ENCODE assay signal across 34 cellular contexts in genomic region chr5:110167384-110167783, GRCh38.
DNase-seq lines count a peak whose midpoint lies in the region; ATAC-seq, FAIRE-seq and TF ChIP-seq lines count a peak whose summit lies in the region.
"Had no signal": no experiment of that assay in that cellular context is flagged by ENCODE, and none has a peak within 500 bp of the region (broad histone marks: within the 10 kb centered on the region; RNA-seq: fewer than 3 reads in every experiment).

No MANE protein-coding gene starts in this region.

- no peak overlapping the region for H3K56ac ChIP-seq in IMR-90 (ENCODE audit: extremely low read depth, insufficient read depth, low read length)

- H3K4me3 ChIP-seq in HepG2 (replicated peaks in 1 of 3; ENCODE audit: insufficient read depth in 1 of 3, low read depth in 2 of 3, low read length in 3 of 3) (no peak overlapping the region), right lobe of liver (no peak overlapping the region), A549 (no peak overlapping the region), IMR-90 (ENCODE audit: insufficient read depth, low read depth, low read length) (no peak overlapping the region), K562 (no peak overlapping the region)
- H3K4me3 ChIP-seq: BLaER1; BLaER1 treated with 17β-estradiol and CSF1 and Interleukin-3, amounts not matched to agents 10 nM and 100 nM had no signal

- H4K5ac ChIP-seq in IMR-90 (ENCODE audit: low read depth, low read length), result no peak overlapping the region

- H3K4me2 ChIP-seq in HepG2 (ENCODE audit: low read depth, low read length), result no peak overlapping the region
- no peak overlapping the region for H3K4me2 ChIP-seq in A549
- no peak overlapping the region for H3K4me2 ChIP-seq in IMR-90 (ENCODE audit: low read depth, low read length)
- H3K4me2 ChIP-seq in K562 (ENCODE audit: insufficient read depth, low read length), result no peak overlapping the region
- H3K4me2 ChIP-seq: BLaER1; BLaER1 treated with 17β-estradiol and CSF1 and Interleukin-3, amounts not matched to agents 10 nM and 100 nM had no signal

- H3K27me3 ChIP-seq in HepG2 (ENCODE audit: control insufficient read depth in 1 of 2, insufficient read depth in 2 of 2, low read length in 2 of 2) (no peaks in the 10 kb centered on the region), right lobe of liver (no peaks in the 10 kb centered on the region), IMR-90 (ENCODE audit: control insufficient read depth, insufficient read depth, low read length) (no peaks in the 10 kb centered on the region), K562 (ENCODE audit: control insufficient read depth in 2 of 2, insufficient read depth in 2 of 2, low read length in 2 of 2) (no peaks in the 10 kb centered on the region)
- H3K27me3 ChIP-seq: BE2C; BLaER1; BLaER1 treated with 17β-estradiol and CSF1 and Interleukin-3, amounts not matched to agents 10 nM and 100 nM had no signal

- H3K79me2 ChIP-seq in HepG2 (ENCODE audit: insufficient read depth, low read length) (no peaks in the 10 kb centered on the region), K562 (ENCODE audit: control insufficient read depth, insufficient read depth, low read length) (no peaks in the 10 kb centered on the region)

- no peak overlapping the region for H2BK5ac ChIP-seq in IMR-90 (ENCODE audit: low read depth, low read length, poor library complexity, severe bottlenecking)

- in situ Hi-C loops in HepG2 (cut with HindIII; ENCODE audit: extremely low pct_ligation_motif_present, low pct_unique_long_range_greater_than_20kb), result no loop called here
- in situ Hi-C loops in IMR-90 (cut with MboI; ENCODE audit: low sequenced_read_pairs), result no loop called here
- in situ Hi-C loops in K562 (cut with MboI), result no loop called here

- no peak overlapping the region for H3K27ac ChIP-seq in HepG2 (ENCODE audit: extremely low read length, insufficient read depth, low read length)
- no peak overlapping the region for H3K27ac ChIP-seq in right lobe of liver
- H3K27ac ChIP-seq in A549, result no peak overlapping the region
- no peak overlapping the region for H3K27ac ChIP-seq in IMR-90 (ENCODE audit: insufficient read depth, low read length)
- no peak overlapping the region for H3K27ac ChIP-seq in K562 (ENCODE audit: extremely low read depth, low read depth, low read length)
- H3K27ac ChIP-seq: 22Rv1; BLaER1; BLaER1 treated with 17β-estradiol and CSF1 and Interleukin-3, amounts not matched to agents 10 nM and 100 nM; C4-2B had no signal

- CTCF ChIA-PET in HepG2 (lab: Yijun Ruan, JAX; ENCODE audit: low intra/inter-chr PET ratio, low total read pairs), result no interaction called here
- CTCF ChIA-PET in A549 (lab: Yijun Ruan, JAX), result interaction anchor here (0.6 kb wide), 1 partner anchor 141 kb away, joined by 3 read pairs; no protein-coding TSS in a partner anchor
- CTCF ChIA-PET in IMR-90 (lab: Yijun Ruan, JAX), result interaction anchor here (0.6 kb wide), 1 partner anchor 69 kb away, joined by 3 read pairs; no protein-coding TSS in a partner anchor
- CTCF ChIA-PET in K562 (lab: Yijun Ruan, JAX; ENCODE audit: low intra/inter-chr PET ratio), result no interaction called here

- dilution Hi-C loops in IMR-90 (cut with HindIII; ENCODE audit: low sequenced_read_pairs, unreplicated experiment), result no loop called here

- no peak overlapping the region for H3K23ac ChIP-seq in IMR-90 (ENCODE audit: low read depth, low read length)

- no peak overlapping the region for H3K14ac ChIP-seq in IMR-90 (replicated peaks; ENCODE audit: low read depth, low read length)

- H3K36me3 ChIP-seq in HepG2 (replicated peaks in 1 of 2; ENCODE audit: control insufficient read depth in 1 of 2, insufficient read depth in 2 of 2, low read length in 2 of 2), result no peaks in the 10 kb centered on the region
- H3K36me3 ChIP-seq in right lobe of liver, result no peaks in the 10 kb centered on the region
- H3K36me3 ChIP-seq in IMR-90 (ENCODE audit: control insufficient read depth, insufficient read depth, low read length), result no peaks in the 10 kb centered on the region
- H3K36me3 ChIP-seq in K562 (ENCODE audit: control insufficient read depth, insufficient read depth, low read length), result no peaks in the 10 kb centered on the region
- H3K36me3 ChIP-seq: BE2C; BLaER1; BLaER1 treated with 17β-estradiol and CSF1 and Interleukin-3, amounts not matched to agents 10 nM and 100 nM had no signal

- H2AFZ ChIP-seq in HepG2 (ENCODE audit: low read length), result no peak overlapping the region
- no peak overlapping the region for H2AFZ ChIP-seq in IMR-90 (replicated peaks; ENCODE audit: low read length, poor library complexity)
- no peak overlapping the region for H2AFZ ChIP-seq in K562 (ENCODE audit: low read depth, low read length)

- no peak overlapping the region for H2BK120ac ChIP-seq in IMR-90 (ENCODE audit: low read depth, low read length)

- H2AK5ac ChIP-seq in IMR-90 (ENCODE audit: low read depth, low read length), result no peak overlapping the region

- no peak overlapping the region for H2BK20ac ChIP-seq in IMR-90 (ENCODE audit: low read depth, low read length)

- BruUV-seq in HepG2 (replicated peaks; lab: Mats Ljungman, UMichigan) (no TSS peak), IMR-90 (replicated peaks; lab: Mats Ljungman, UMichigan) (no TSS peak), K562 (replicated peaks; lab: Mats Ljungman, UMichigan) (no TSS peak)

- H4K91ac ChIP-seq in IMR-90 (ENCODE audit: insufficient read depth, low read depth, low read length), result no peak overlapping the region

- no peak for ATAC-seq in HepG2
- no peak for ATAC-seq in right lobe of liver
- no peak for ATAC-seq in A549
- ATAC-seq in IMR-90 (ENCODE audit: low read depth), result no peak
- no peak for ATAC-seq in K562
- ATAC-seq in GM18870 (IDR thresholded peaks at IDR 0.05; ENCODE audit: unreplicated experiment), result no peak
- ATAC-seq in GM18867 (IDR thresholded peaks at IDR 0.05; ENCODE audit: unreplicated experiment), result no peak
- ATAC-seq: CD8-positive, alpha-beta T cell had no signal

- no peak overlapping the region for H2AK9ac ChIP-seq in IMR-90 (replicated peaks; ENCODE audit: low read depth, low read length, poor library complexity)

- no peak overlapping the region for H3K4ac ChIP-seq in IMR-90 (ENCODE audit: low read depth, low read length)

- no peaks in the 10 kb centered on the region for H3K4me1 ChIP-seq in HepG2 (ENCODE audit: insufficient read depth, low read length)
- no peaks in the 10 kb centered on the region for H3K4me1 ChIP-seq in right lobe of liver
- no peaks in the 10 kb centered on the region for H3K4me1 ChIP-seq in A549
- H3K4me1 ChIP-seq in IMR-90 (ENCODE audit: control insufficient read depth, insufficient read depth, low read length), result no peaks in the 10 kb centered on the region
- no peaks in the 10 kb centered on the region for H3K4me1 ChIP-seq in K562 (replicated peaks in 1 of 2; ENCODE audit: control insufficient read depth in 2 of 2, insufficient read depth in 2 of 2, low read length in 2 of 2)
- H3K4me1 ChIP-seq: BE2C; BLaER1; BLaER1 treated with 17β-estradiol and CSF1 and Interleukin-3, amounts not matched to agents 10 nM and 100 nM; Caco-2 had no signal

- H3K9me1 ChIP-seq in IMR-90 (ENCODE audit: insufficient read depth, low read length), result no peaks in the 10 kb centered on the region
- no peaks in the 10 kb centered on the region for H3K9me1 ChIP-seq in K562 (ENCODE audit: control insufficient read depth, insufficient read depth, low read length)

- intact Hi-C loops in HepG2 (cut with micrococcal nuclease; ENCODE audit: unreplicated experiment) (no loop called here), right lobe of liver (cut with DNase I) (no loop called here), IMR-90 (cut with micrococcal nuclease) (no loop called here), K562 (cut with micrococcal nuclease) (no loop called here)

- no peak overlapping the region for H4K8ac ChIP-seq in IMR-90 (ENCODE audit: low read depth in 2 of 2, low read length in 2 of 2)

- TF ChIP-seq POLR2A in HepG2 (IDR thresholded peaks at IDR 0.05; ENCODE audit: insufficient read depth in 1 of 2, low read depth in 2 of 2, low read length in 2 of 2) (no peak), right lobe of liver (IDR thresholded peaks at IDR 0.05) (no peak), A549 (IDR thresholded peaks at IDR 0.05; ENCODE audit: low read length) (no peak), IMR-90 (IDR thresholded peaks at IDR 0.05; ENCODE audit: low read depth, low read length) (no peak), K562 (conservative IDR thresholded peaks at IDR 0.05) (no peak)

- H4K20me1 ChIP-seq in HepG2 (ENCODE audit: insufficient read depth, low read length), result no peaks in the 10 kb centered on the region
- H4K20me1 ChIP-seq in IMR-90 (ENCODE audit: insufficient read depth, low read length), result no peaks in the 10 kb centered on the region
- H4K20me1 ChIP-seq in K562 (replicated peaks; ENCODE audit: control insufficient read depth, insufficient read depth, low read length), result no peaks in the 10 kb centered on the region
- H4K20me1 ChIP-seq: BLaER1; BLaER1 treated with 17β-estradiol and CSF1 and Interleukin-3, amounts not matched to agents 10 nM and 100 nM had no signal

- FAIRE-seq in HepG2 (lab: Jason Lieb, UNC), result no peak
- FAIRE-seq in A549 (lab: Jason Lieb, UNC), result no peak
- FAIRE-seq in K562 (lab: Jason Lieb, UNC), result no peak
- FAIRE-seq: A204.1, D721Med had no signal

- TF ChIP-seq RAD21 in HepG2 (CRISPR knock-in tag; IDR thresholded peaks at IDR 0.05) (no peak), A549 (conservative IDR thresholded peaks at IDR 0.05 in 1 of 2, IDR thresholded peaks at IDR 0.05 in 1 of 2) (no peak), IMR-90 (IDR thresholded peaks at IDR 0.05; ENCODE audit: low read length) (no peak), K562 (CRISPR knock-in tag; conservative IDR thresholded peaks at IDR 0.05 in 1 of 2, IDR thresholded peaks at IDR 0.05 in 1 of 2) (no peak)

- no peak overlapping the region for H3K18ac ChIP-seq in IMR-90 (ENCODE audit: low read depth, low read length)

- WGBS in HepG2 (ENCODE audit: low lambda C conversion rate), result 26% methylated on average over 2 of the region's 2 CpGs
- 90% methylated on average over 2 of the region's 2 CpGs for WGBS in right lobe of liver (ENCODE audit: insufficient coverage, low coverage, low lambda C conversion rate, missing lambda C conversion rate)
- 8% methylated on average over 2 of the region's 2 CpGs for WGBS in A549 (ENCODE audit: missing lambda C conversion rate)
- WGBS in IMR-90 (ENCODE audit: extremely low coverage in 2 of 2, insufficient read length in 1 of 2), 2 experiments, result no CpG with 5 or more reads among the region's 2 CpGs
- 0% methylated on average over 2 of the region's 2 CpGs for WGBS in K562 (ENCODE audit: insufficient coverage, low coverage, missing lambda C conversion rate)

- no peak for TF ChIP-seq CTCF in HepG2 (CRISPR knock-in tag; IDR thresholded peaks at IDR 0.05)
- no peak for TF ChIP-seq CTCF in right lobe of liver (IDR thresholded peaks at IDR 0.05)
- TF ChIP-seq CTCF in A549 (IDR thresholded peaks at IDR 0.05), result no peak
- TF ChIP-seq CTCF in IMR-90 (conservative IDR thresholded peaks at IDR 0.05; ENCODE audit: low read depth, low read length), result no peak
- no peak for TF ChIP-seq CTCF in K562 (IDR thresholded peaks at IDR 0.05 in 2 of 3, conservative IDR thresholded peaks at IDR 0.05 in 1 of 3; ENCODE audit: insufficient read depth in 2 of 3, low read depth in 1 of 3, low read length in 3 of 3)

- POLR2A ChIA-PET in HepG2 (lab: Yijun Ruan, JAX) (no interaction called here), A549 (lab: Yijun Ruan, JAX) (no interaction called here), IMR-90 (lab: Charles Lee; ENCODE audit: unreplicated experiment) (no interaction called here), K562 (lab: Yijun Ruan, JAX) (no interaction called here)

- TF ChIP-seq EP300 in HepG2 (IDR thresholded peaks at IDR 0.05; ENCODE audit: low read depth in 2 of 2, low read length in 2 of 2) (no peak), HepG2 (CRISPR knock-in tag; IDR thresholded peaks at IDR 0.05; ENCODE audit: borderline replicate concordance) (no peak), A549 (IDR thresholded peaks at IDR 0.05) (no peak), K562 (IDR thresholded peaks at IDR 0.05; ENCODE audit: low read length) (no peak)

- H2BK15ac ChIP-seq in IMR-90 (ENCODE audit: low read depth, low read length), result no peak overlapping the region

- no peak overlapping the region for H3K9ac ChIP-seq in HepG2 (ENCODE audit: insufficient read depth, low read depth, low read length)
- no peak overlapping the region for H3K9ac ChIP-seq in IMR-90 (ENCODE audit: low read depth, low read length)
- no peak overlapping the region for H3K9ac ChIP-seq in K562 (ENCODE audit: insufficient read depth in 1 of 2, low read depth in 2 of 2, low read length in 2 of 2)
- H3K9ac ChIP-seq: BLaER1; BLaER1 treated with 17β-estradiol and CSF1 and Interleukin-3, amounts not matched to agents 10 nM and 100 nM had no signal

- H3K9me3 ChIP-seq in HepG2 (ENCODE audit: low read length) (0 out of 2 replicates have a peak, but pooled peaks cover 7% of the 10 kb centered on the region), right lobe of liver (no peaks in the 10 kb centered on the region), A549 (no peaks in the 10 kb centered on the region), IMR-90 (ENCODE audit: control insufficient read depth, insufficient read depth, low read length) (0 out of 2 replicates have a peak, but pooled peaks cover 1% of the 10 kb centered on the region), K562 (replicated peaks; ENCODE audit: control insufficient read depth, insufficient read depth, low read depth, low read length) (no peaks in the 10 kb centered on the region)
- H3K9me3 ChIP-seq: BE2C, BLaER1, Caco-2 had no signal

- DNase-seq in HepG2 (ENCODE audit: low spot score) (no peak), right lobe of liver (no peak), A549 (ENCODE audit: low read depth in 1 of 2, low spot score in 1 of 2) (no peak), IMR-90 (no peak), K562 (ENCODE audit: extremely low read depth in 1 of 4, low spot score in 3 of 4) (no peak), D341Med (ENCODE audit: low spot score) (no peak)
- DNase-seq: 8988T; ACHN; AML-193; BE2C; C1 segment of cervical spinal cord; Caco-2; Calu3; CD4-positive, alpha-beta memory T cell; CD4-positive, alpha-beta T cell; CD4-positive, CD25-positive, alpha-beta regulatory T cell; CD8-positive, alpha-beta memory T cell; CD8-positive, alpha-beta T cell; COR-L47; DMS 273 treated with DMSO at 0.1 percent for 48 hours; DMS153; DMS53; DMS79; DMS79 treated with DMSO at 0.1 percent for 48 hours; DND-41; EL had no signal

- H3K79me1 ChIP-seq in IMR-90 (ENCODE audit: low read depth in 1 of 2, low read length in 2 of 2), result no peaks in the 10 kb centered on the region

Comparison
In these comparisons a context has a peak if more than half of its experiments do, and no peak if none do; other contexts are left out.
1. CTCF ChIA-PET loops: an anchor here in A549 (0.6 kb wide) and IMR-90 (0.6 kb wide); none called in HepG2 and K562.
2. Of the 241 proteins assayed by ChIP-seq in both HepG2 and K562: peak only in HepG2: MAFF and MAFK; only in K562: none; in both: none; in neither: 239.